1 cellular context compared by ENCODE assay signal in the genomic region with DNA sequence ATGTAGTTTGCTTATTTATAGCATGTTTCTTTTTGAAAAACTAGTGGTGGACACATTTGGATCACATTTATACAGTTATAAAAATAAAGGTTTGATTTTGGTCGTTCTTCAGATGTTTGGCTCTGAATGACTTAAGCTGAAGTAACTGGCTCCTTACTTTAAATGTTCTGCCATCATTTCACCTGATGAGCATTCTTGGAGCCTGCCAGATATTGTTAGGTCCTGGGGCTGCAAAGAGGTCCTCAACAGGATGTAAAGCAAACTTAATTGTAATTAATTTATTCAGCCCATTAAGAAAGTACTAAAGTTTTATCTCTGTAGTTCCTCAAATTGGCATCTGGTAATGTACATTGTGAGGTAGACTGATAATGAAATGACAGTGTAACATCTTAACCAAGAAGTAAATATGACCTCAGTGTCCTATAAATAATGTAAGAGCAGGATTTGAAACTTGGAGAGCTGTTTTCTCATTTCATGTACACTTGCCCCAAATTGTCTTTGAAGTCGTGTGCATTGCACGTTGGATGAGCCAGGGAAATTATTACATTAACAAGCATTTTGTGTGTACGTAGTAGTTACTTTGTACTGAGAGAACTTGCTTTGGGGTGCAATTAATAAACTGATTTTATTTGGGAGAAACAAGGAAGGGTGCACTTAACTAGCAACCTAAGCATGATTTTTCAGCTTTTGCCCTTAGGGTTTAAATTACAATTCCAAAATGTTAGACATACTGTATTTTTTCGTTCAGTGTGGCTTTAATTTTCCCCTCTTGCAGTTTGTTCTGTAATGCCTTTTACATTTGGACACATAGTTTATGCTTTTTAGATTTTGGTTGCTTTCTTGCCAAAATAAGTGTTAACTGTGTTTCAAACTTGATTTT.
TF ChIP-seq lines count a peak whose summit lies in the region.

No MANE protein-coding gene starts in this region.

TF ChIP-seq in GM23338, 12 proteins besides CTCF, POLR2A, EP300 and RAD21:
- TF ChIP-seq EZH2phosphoT487 (IDR thresholded peaks at IDR 0.05; ENCODE audit: unreplicated experiment) = no peak
- TF ChIP-seq, protein P1, sequence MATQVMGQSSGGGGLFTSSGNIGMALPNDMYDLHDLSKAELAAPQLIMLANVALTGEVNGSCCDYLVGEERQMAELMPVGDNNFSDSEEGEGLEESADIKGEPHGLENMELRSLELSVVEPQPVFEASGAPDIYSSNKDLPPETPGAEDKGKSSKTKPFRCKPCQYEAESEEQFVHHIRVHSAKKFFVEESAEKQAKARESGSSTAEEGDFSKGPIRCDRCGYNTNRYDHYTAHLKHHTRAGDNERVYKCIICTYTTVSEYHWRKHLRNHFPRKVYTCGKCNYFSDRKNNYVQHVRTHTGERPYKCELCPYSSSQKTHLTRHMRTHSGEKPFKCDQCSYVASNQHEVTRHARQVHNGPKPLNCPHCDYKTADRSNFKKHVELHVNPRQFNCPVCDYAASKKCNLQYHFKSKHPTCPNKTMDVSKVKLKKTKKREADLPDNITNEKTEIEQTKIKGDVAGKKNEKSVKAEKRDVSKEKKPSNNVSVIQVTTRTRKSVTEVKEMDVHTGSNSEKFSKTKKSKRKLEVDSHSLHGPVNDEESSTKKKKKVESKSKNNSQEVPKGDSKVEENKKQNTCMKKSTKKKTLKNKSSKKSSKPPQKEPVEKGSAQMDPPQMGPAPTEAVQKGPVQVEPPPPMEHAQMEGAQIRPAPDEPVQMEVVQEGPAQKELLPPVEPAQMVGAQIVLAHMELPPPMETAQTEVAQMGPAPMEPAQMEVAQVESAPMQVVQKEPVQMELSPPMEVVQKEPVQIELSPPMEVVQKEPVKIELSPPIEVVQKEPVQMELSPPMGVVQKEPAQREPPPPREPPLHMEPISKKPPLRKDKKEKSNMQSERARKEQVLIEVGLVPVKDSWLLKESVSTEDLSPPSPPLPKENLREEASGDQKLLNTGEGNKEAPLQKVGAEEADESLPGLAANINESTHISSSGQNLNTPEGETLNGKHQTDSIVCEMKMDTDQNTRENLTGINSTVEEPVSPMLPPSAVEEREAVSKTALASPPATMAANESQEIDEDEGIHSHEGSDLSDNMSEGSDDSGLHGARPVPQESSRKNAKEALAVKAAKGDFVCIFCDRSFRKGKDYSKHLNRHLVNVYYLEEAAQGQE (IDR thresholded peaks at IDR 0.05; ENCODE audit: unreplicated experiment) = no peak
- no peak for TF ChIP-seq CREB1 (CRISPR knock-in tag; IDR thresholded peaks at IDR 0.05; ENCODE audit: low read depth)
- TF ChIP-seq ZNF331 (CRISPR knock-in tag; IDR thresholded peaks at IDR 0.05; ENCODE audit: low read depth) = no peak
- no peak for TF ChIP-seq POLR2AphosphoS5 (IDR thresholded peaks at IDR 0.05; ENCODE audit: low read depth)
- TF ChIP-seq JUNB (IDR thresholded peaks at IDR 0.05; ENCODE audit: unreplicated experiment) = no peak
- no peak for TF ChIP-seq ZNF462 (CRISPR knock-in tag; IDR thresholded peaks at IDR 0.05)
- TF ChIP-seq, protein P2, sequence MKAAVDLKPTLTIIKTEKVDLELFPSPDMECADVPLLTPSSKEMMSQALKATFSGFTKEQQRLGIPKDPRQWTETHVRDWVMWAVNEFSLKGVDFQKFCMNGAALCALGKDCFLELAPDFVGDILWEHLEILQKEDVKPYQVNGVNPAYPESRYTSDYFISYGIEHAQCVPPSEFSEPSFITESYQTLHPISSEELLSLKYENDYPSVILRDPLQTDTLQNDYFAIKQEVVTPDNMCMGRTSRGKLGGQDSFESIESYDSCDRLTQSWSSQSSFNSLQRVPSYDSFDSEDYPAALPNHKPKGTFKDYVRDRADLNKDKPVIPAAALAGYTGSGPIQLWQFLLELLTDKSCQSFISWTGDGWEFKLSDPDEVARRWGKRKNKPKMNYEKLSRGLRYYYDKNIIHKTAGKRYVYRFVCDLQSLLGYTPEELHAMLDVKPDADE (IDR thresholded peaks at IDR 0.05) = no peak
- TF ChIP-seq NANOG (IDR thresholded peaks at IDR 0.05; ENCODE audit: borderline replicate concordance) = no peak
- no peak for TF ChIP-seq ZNF114 (CRISPR knock-in tag; IDR thresholded peaks at IDR 0.05)
- no peak for TF ChIP-seq STAT1 (IDR thresholded peaks at IDR 0.05; ENCODE audit: unreplicated experiment)
TF ChIP-seq in GM23338: peak in this region for 0.
